In the genomic region with DNA sequence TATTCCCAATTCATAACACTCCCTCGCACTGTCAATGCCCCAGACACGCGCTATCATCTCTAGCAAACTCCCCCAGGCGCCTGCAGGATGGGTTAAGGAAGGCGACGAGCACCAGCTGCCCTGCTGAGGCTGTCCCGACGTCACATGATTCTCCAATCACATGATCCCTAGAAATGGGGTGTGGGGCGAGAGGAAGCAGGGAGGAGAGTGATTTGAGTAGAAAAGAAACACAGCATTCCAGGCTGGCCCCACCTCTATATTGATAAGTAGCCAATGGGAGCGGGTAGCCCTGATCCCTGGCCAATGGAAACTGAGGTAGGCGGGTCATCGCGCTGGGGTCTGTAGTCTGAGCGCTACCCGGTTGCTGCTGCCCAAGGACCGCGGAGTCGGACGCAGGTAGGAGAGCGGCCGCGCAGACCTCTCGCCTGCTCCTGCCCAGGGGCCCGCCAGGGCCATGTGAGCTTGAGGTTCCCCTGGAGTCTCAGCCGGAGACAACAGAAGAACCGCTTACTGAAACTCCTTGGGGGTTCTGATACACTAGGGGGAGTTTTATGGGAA, we compare ENCODE assay signal across 1 cellular context.
A peak's percentile ranks its signal among the peaks of the same experiment; 100 is the strongest.
TF ChIP-seq lines count a peak whose summit lies in the region.

A gene (plus strand): TSS at position 364 of the 558 bp plus-strand sequence. CDS start 3,863 bp downstream, outside the sequence.

TF ChIP-seq in K562, 482 proteins besides CTCF, POLR2A, EP300 and RAD21 (continued from another document):
- TF ChIP-seq, protein P1, sequence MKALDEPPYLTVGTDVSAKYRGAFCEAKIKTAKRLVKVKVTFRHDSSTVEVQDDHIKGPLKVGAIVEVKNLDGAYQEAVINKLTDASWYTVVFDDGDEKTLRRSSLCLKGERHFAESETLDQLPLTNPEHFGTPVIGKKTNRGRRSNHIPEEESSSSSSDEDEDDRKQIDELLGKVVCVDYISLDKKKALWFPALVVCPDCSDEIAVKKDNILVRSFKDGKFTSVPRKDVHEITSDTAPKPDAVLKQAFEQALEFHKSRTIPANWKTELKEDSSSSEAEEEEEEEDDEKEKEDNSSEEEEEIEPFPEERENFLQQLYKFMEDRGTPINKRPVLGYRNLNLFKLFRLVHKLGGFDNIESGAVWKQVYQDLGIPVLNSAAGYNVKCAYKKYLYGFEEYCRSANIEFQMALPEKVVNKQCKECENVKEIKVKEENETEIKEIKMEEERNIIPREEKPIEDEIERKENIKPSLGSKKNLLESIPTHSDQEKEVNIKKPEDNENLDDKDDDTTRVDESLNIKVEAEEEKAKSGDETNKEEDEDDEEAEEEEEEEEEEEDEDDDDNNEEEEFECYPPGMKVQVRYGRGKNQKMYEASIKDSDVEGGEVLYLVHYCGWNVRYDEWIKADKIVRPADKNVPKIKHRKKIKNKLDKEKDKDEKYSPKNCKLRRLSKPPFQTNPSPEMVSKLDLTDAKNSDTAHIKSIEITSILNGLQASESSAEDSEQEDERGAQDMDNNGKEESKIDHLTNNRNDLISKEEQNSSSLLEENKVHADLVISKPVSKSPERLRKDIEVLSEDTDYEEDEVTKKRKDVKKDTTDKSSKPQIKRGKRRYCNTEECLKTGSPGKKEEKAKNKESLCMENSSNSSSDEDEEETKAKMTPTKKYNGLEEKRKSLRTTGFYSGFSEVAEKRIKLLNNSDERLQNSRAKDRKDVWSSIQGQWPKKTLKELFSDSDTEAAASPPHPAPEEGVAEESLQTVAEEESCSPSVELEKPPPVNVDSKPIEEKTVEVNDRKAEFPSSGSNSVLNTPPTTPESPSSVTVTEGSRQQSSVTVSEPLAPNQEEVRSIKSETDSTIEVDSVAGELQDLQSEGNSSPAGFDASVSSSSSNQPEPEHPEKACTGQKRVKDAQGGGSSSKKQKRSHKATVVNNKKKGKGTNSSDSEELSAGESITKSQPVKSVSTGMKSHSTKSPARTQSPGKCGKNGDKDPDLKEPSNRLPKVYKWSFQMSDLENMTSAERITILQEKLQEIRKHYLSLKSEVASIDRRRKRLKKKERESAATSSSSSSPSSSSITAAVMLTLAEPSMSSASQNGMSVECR (CRISPR knock-in tag; IDR thresholded peaks at IDR 0.05), result peak; percentile 92
- TF ChIP-seq ETV1 (tag; conservative IDR thresholded peaks at IDR 0.05; ENCODE audit: low read depth) (0 out of 2 replicates have a peak, but pooled peaks have one; percentile 45), MTA3 (IDR thresholded peaks at IDR 0.05; ENCODE audit: borderline replicate concordance) (peak; percentile 59; the same call in 1 of the 2 replicates), CBX8 (IDR thresholded peaks at IDR 0.05; ENCODE audit: borderline replicate concordance, extremely low read depth, low read depth, low read length, poor library complexity, severe bottlenecking) (no peak), SP1 (CRISPR knock-in tag; IDR thresholded peaks at IDR 0.05) (peak; percentile 82), ASH1L (IDR thresholded peaks at IDR 0.05; ENCODE audit: borderline replicate concordance, low read depth, partially characterized antibody) (peak; percentile 70), HDAC1 (IDR thresholded peaks at IDR 0.05) (peak in 1 of 2 experiments; percentile 89; a peak in 2 of 4 replicates), MXI1 (IDR thresholded peaks at IDR 0.05; ENCODE audit: low read depth, low read length) (no peak), PCBP2 (IDR thresholded peaks at IDR 0.05; ENCODE audit: low read depth, low read length, poor library complexity, severe bottlenecking) (no peak), ZNF76 (CRISPR knock-in tag; IDR thresholded peaks at IDR 0.05; ENCODE audit: borderline replicate concordance) (no peak), HOXB6 (CRISPR knock-in tag; IDR thresholded peaks at IDR 0.05; ENCODE audit: borderline replicate concordance) (no peak), LCOR (CRISPR knock-in tag; IDR thresholded peaks at IDR 0.05) (peak; percentile 80; the same call in 1 of the 2 replicates), POLR2G (IDR thresholded peaks at IDR 0.05; ENCODE audit: low read depth, low read length) (peak; percentile 80), ARNT (IDR thresholded peaks at IDR 0.05) (peak; percentile 42 to 43; a peak in 1 of 4 replicates), ZFP36 (IDR thresholded peaks at IDR 0.05; ENCODE audit: low read depth, low read length, partially characterized antibody) (peak; percentile 65), JUND (IDR thresholded peaks at IDR 0.05; ENCODE audit: borderline replicate concordance, low read depth, low read length) (peak; percentile 44; the same call in 1 of the 2 replicates), JUND (tag; IDR thresholded peaks at IDR 0.05; ENCODE audit: borderline replicate concordance, low read depth, low read length) (no peak), TCF3 (CRISPR knock-in tag; IDR thresholded peaks at IDR 0.05) (0 out of 2 replicates have a peak, but pooled peaks have one; percentile 23), TCFL5 (CRISPR knock-in tag; conservative IDR thresholded peaks at IDR 0.05) (no peak), TOE1 (IDR thresholded peaks at IDR 0.05; ENCODE audit: borderline replicate concordance) (peak; percentile 97), TOE1 (CRISPR knock-in tag; IDR thresholded peaks at IDR 0.05; ENCODE audit: borderline replicate concordance, low read depth) (0 out of 2 replicates have a peak, but pooled peaks have one; percentile 11), CEBPG (CRISPR knock-in tag; IDR thresholded peaks at IDR 0.05) (0 out of 2 replicates have a peak, but pooled peaks have one; percentile 34), CEBPG (tag; conservative IDR thresholded peaks at IDR 0.05 in 1 of 2, IDR thresholded peaks at IDR 0.05 in 1 of 2) (no peak), TRIM24 (IDR thresholded peaks at IDR 0.05) (peak in 1 of 2 experiments; percentile 42; a peak in 2 of 4 replicates), RBFOX2 (IDR thresholded peaks at IDR 0.05; ENCODE audit: low read depth, low read length) (peak; percentile 70), MBD2 (IDR thresholded peaks at IDR 0.05; ENCODE audit: borderline replicate concordance, low read depth) (peak; percentile 74; the same call in 1 of the 2 replicates), ZNF354B (CRISPR knock-in tag; IDR thresholded peaks at IDR 0.05) (no peak), PHF21A (IDR thresholded peaks at IDR 0.05; ENCODE audit: borderline replicate concordance, low read depth) (peak; percentile 93), TCF7L2 (IDR thresholded peaks at IDR 0.05; ENCODE audit: low read depth, low read length) (no peak), JUNB (CRISPR knock-in tag; conservative IDR thresholded peaks at IDR 0.05) (no peak), ZNF12 (CRISPR knock-in tag; IDR thresholded peaks at IDR 0.05) (no peak), ETS2 (tag; IDR thresholded peaks at IDR 0.05; ENCODE audit: borderline replicate concordance, poor library complexity, severe bottlenecking) (no peak), CBX3 (IDR thresholded peaks at IDR 0.05; ENCODE audit: borderline replicate concordance in 1 of 2, low read length in 2 of 2) (peak in 1 of 2 experiments; percentile 84; a peak in 2 of 3 replicates)
- TF ChIP-seq, protein P2, sequence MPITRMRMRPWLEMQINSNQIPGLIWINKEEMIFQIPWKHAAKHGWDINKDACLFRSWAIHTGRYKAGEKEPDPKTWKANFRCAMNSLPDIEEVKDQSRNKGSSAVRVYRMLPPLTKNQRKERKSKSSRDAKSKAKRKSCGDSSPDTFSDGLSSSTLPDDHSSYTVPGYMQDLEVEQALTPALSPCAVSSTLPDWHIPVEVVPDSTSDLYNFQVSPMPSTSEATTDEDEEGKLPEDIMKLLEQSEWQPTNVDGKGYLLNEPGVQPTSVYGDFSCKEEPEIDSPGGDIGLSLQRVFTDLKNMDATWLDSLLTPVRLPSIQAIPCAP (CRISPR knock-in tag; IDR thresholded peaks at IDR 0.05; ENCODE audit: borderline replicate concordance), result no peak
- TF ChIP-seq, protein P3, sequence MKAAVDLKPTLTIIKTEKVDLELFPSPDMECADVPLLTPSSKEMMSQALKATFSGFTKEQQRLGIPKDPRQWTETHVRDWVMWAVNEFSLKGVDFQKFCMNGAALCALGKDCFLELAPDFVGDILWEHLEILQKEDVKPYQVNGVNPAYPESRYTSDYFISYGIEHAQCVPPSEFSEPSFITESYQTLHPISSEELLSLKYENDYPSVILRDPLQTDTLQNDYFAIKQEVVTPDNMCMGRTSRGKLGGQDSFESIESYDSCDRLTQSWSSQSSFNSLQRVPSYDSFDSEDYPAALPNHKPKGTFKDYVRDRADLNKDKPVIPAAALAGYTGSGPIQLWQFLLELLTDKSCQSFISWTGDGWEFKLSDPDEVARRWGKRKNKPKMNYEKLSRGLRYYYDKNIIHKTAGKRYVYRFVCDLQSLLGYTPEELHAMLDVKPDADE (conservative IDR thresholded peaks at IDR 0.05; ENCODE audit: control insufficient read depth, low read depth, low read length), result peak; percentile 72; the same call in 1 of the 2 replicates
- TF ChIP-seq, protein P4, sequence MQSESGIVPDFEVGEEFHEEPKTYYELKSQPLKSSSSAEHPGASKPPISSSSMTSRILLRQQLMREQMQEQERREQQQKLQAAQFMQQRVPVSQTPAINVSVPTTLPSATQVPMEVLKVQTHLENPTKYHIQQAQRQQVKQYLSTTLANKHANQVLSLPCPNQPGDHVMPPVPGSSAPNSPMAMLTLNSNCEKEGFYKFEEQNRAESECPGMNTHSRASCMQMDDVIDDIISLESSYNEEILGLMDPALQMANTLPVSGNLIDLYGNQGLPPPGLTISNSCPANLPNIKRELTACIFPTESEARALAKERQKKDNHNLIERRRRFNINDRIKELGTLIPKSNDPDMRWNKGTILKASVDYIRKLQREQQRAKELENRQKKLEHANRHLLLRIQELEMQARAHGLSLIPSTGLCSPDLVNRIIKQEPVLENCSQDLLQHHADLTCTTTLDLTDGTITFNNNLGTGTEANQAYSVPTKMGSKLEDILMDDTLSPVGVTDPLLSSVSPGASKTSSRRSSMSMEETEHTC (IDR thresholded peaks at IDR 0.05), result peak; percentile 67; the same call in 1 of the 2 replicates
- TF ChIP-seq, protein P5, sequence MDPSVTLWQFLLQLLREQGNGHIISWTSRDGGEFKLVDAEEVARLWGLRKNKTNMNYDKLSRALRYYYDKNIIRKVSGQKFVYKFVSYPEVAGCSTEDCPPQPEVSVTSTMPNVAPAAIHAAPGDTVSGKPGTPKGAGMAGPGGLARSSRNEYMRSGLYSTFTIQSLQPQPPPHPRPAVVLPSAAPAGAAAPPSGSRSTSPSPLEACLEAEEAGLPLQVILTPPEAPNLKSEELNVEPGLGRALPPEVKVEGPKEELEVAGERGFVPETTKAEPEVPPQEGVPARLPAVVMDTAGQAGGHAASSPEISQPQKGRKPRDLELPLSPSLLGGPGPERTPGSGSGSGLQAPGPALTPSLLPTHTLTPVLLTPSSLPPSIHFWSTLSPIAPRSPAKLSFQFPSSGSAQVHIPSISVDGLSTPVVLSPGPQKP (CRISPR knock-in tag; IDR thresholded peaks at IDR 0.05), result no peak
- TF ChIP-seq, protein P6, sequence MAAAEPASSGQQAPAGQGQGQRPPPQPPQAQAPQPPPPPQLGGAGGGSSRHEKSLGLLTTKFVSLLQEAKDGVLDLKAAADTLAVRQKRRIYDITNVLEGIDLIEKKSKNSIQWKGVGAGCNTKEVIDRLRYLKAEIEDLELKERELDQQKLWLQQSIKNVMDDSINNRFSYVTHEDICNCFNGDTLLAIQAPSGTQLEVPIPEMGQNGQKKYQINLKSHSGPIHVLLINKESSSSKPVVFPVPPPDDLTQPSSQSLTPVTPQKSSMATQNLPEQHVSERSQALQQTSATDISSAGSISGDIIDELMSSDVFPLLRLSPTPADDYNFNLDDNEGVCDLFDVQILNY (CRISPR knock-in tag; IDR thresholded peaks at IDR 0.05), result 0 out of 2 replicates have a peak, but pooled peaks have one; percentile 46
- TF ChIP-seq, protein P7, sequence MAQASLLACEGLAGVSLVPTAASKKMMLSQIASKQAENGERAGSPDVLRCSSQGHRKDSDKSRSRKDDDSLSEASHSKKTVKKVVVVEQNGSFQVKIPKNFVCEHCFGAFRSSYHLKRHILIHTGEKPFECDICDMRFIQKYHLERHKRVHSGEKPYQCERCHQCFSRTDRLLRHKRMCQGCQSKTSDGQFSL (CRISPR knock-in tag; IDR thresholded peaks at IDR 0.05), result 0 out of 2 replicates have a peak, but pooled peaks have one; percentile 23
- TF ChIP-seq, protein P7 (tag; IDR thresholded peaks at IDR 0.05), result no peak
TF ChIP-seq in K562: peak in this region for 107.
